1 cellular context compared by ENCODE assay signal in the genomic region with DNA sequence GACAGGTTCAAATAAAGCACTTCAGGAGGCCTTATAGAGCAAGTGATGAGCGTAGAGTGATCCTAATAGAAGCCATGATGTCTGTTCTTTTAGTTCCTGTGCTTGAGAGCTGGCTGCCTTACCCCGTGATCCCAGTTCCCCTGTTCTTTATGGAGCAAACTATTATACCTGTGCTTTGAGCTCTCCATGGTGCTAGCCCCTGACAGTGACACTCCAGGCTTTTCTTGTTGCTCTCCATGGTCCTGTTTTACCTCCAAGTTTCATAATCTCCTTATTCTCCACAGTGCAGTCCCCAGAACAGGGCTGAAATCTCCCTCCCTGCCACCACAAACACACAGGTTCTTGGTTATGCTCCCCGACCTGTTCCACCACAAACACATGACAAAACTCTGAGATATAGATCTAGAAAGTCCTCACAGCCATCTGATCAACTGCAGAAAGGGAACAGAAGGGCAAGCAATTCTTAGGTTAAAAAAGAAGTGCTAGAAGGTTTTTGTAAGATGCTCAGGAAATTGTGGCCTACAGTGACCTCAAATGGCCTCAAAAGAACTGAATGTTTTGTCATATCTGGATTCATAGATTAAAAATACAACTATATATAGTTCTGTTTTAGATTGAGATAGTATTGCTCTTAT.
A peak's percentile ranks its signal among the peaks of the same experiment; 100 is the strongest.
TF ChIP-seq lines count a peak whose summit lies in the region.

No MANE protein-coding gene starts in this region.

TF ChIP-seq in HepG2, 621 proteins besides CTCF, POLR2A, EP300 and RAD21 (continued from another document and continues in another):
- TF ChIP-seq, protein P1, sequence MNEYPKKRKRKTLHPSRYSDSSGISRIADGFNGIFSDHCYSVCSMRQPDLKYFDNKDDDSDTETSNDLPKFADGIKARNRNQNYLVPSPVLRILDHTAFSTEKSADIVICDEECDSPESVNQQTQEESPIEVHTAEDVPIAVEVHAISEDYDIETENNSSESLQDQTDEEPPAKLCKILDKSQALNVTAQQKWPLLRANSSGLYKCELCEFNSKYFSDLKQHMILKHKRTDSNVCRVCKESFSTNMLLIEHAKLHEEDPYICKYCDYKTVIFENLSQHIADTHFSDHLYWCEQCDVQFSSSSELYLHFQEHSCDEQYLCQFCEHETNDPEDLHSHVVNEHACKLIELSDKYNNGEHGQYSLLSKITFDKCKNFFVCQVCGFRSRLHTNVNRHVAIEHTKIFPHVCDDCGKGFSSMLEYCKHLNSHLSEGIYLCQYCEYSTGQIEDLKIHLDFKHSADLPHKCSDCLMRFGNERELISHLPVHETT (CRISPR knock-in tag; conservative IDR thresholded peaks at IDR 0.05): peak; percentile 81; the same call in 1 of the 2 replicates
- TF ChIP-seq SRY (CRISPR knock-in tag; IDR thresholded peaks at IDR 0.05) (peak; percentile 93; the same call in 1 of the 2 replicates), TBP (CRISPR knock-in tag; IDR thresholded peaks at IDR 0.05) (no peak), ZNF180 (CRISPR knock-in tag; IDR thresholded peaks at IDR 0.05; ENCODE audit: borderline replicate concordance, low read depth) (no peak), BORCS8-MEF2B (CRISPR knock-in tag; IDR thresholded peaks at IDR 0.05) (peak; percentile 90), TEAD2 (CRISPR knock-in tag; IDR thresholded peaks at IDR 0.05) (peak; percentile 98), ZNF782 (CRISPR knock-in tag; IDR thresholded peaks at IDR 0.05; ENCODE audit: borderline replicate concordance) (0 out of 2 replicates have a peak, but pooled peaks have one; percentile 40), IRF2 (CRISPR knock-in tag; IDR thresholded peaks at IDR 0.05) (peak; percentile 85; the same call in 1 of the 2 replicates), ZNF20 (CRISPR knock-in tag; IDR thresholded peaks at IDR 0.05) (0 out of 2 replicates have a peak, but pooled peaks have one; percentile 78), ZBTB3 (CRISPR knock-in tag; IDR thresholded peaks at IDR 0.05; ENCODE audit: borderline replicate concordance, low read depth) (peak; percentile 64; the same call in 1 of the 2 replicates), SP5 (CRISPR knock-in tag; IDR thresholded peaks at IDR 0.05; ENCODE audit: borderline replicate concordance, low read depth) (peak; percentile 42; the same call in 1 of the 2 replicates), GABPA (IDR thresholded peaks at IDR 0.05; ENCODE audit: low read depth, low read length) (no peak), GABPA (CRISPR knock-in tag; IDR thresholded peaks at IDR 0.05; ENCODE audit: low read depth) (peak; percentile 54), RARG (CRISPR knock-in tag; IDR thresholded peaks at IDR 0.05; ENCODE audit: low read depth) (peak; percentile 90; the same call in 1 of the 2 replicates), TSC22D2 (CRISPR knock-in tag; IDR thresholded peaks at IDR 0.05; ENCODE audit: borderline replicate concordance) (peak; percentile 100), ZNF558 (CRISPR knock-in tag; IDR thresholded peaks at IDR 0.05; ENCODE audit: borderline replicate concordance) (peak; percentile 99; the same call in 1 of the 2 replicates), STAT5B (CRISPR knock-in tag; IDR thresholded peaks at IDR 0.05) (peak; percentile 99), REPIN1 (CRISPR knock-in tag; IDR thresholded peaks at IDR 0.05; ENCODE audit: borderline replicate concordance, low read depth) (peak; percentile 57; the same call in 1 of the 2 replicates), AHR (CRISPR knock-in tag; IDR thresholded peaks at IDR 0.05) (0 out of 2 replicates have a peak, but pooled peaks have one; percentile 57), MXI1 (IDR thresholded peaks at IDR 0.05; ENCODE audit: borderline replicate concordance, low read depth, low read length) (peak; percentile 55; the same call in 1 of the 3 replicates), CENPT (CRISPR knock-in tag; IDR thresholded peaks at IDR 0.05; ENCODE audit: low read depth) (0 out of 2 replicates have a peak, but pooled peaks have one; percentile 34), ATF7-NPFF (CRISPR knock-in tag; IDR thresholded peaks at IDR 0.05; ENCODE audit: low read depth) (peak; percentile 66; the same call in 1 of the 2 replicates), ZNF7 (CRISPR knock-in tag; IDR thresholded peaks at IDR 0.05) (peak; percentile 87), ZKSCAN8 (CRISPR knock-in tag; IDR thresholded peaks at IDR 0.05; ENCODE audit: borderline replicate concordance) (peak; percentile 94), TMF1 (CRISPR knock-in tag; IDR thresholded peaks at IDR 0.05; ENCODE audit: low read depth) (peak; percentile 81; the same call in 1 of the 2 replicates), TEAD3 (CRISPR knock-in tag; optimal IDR thresholded peaks at IDR 0.05; ENCODE audit: borderline replicate concordance) (peak; percentile 43), FOXA1 (IDR thresholded peaks at IDR 0.05) (no peak), FOXA1 (CRISPR knock-in tag; IDR thresholded peaks at IDR 0.05) (no peak), SOX5 (CRISPR knock-in tag; IDR thresholded peaks at IDR 0.05; ENCODE audit: borderline replicate concordance) (peak; percentile 72; the same call in 1 of the 2 replicates), SMAD9 (CRISPR knock-in tag; IDR thresholded peaks at IDR 0.05) (peak; percentile 89; the same call in 1 of the 2 replicates), ZKSCAN5 (CRISPR knock-in tag; IDR thresholded peaks at IDR 0.05) (0 out of 2 replicates have a peak, but pooled peaks have one; percentile 49), CBX5 (CRISPR knock-in tag; IDR thresholded peaks at IDR 0.05; ENCODE audit: borderline replicate concordance) (peak; percentile 56; the same call in 1 of the 2 replicates)
- TF ChIP-seq, protein P2, sequence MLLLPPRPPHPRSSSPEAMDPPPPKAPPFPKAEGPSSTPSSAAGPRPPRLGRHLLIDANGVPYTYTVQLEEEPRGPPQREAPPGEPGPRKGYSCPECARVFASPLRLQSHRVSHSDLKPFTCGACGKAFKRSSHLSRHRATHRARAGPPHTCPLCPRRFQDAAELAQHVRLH (CRISPR knock-in tag; IDR thresholded peaks at IDR 0.05; ENCODE audit: borderline replicate concordance, low read depth): peak; percentile 98
- TF ChIP-seq, protein P3, sequence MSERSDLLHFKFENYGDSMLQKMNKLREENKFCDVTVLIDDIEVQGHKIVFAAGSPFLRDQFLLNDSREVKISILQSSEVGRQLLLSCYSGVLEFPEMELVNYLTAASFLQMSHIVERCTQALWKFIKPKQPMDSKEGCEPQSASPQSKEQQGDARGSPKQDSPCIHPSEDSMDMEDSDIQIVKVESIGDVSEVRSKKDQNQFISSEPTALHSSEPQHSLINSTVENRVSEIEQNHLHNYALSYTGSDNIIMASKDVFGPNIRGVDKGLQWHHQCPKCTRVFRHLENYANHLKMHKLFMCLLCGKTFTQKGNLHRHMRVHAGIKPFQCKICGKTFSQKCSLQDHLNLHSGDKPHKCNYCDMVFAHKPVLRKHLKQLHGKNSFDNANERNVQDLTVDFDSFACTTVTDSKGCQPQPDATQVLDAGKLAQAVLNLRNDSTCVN (CRISPR knock-in tag; IDR thresholded peaks at IDR 0.05; ENCODE audit: borderline replicate concordance): peak; percentile 94
- TF ChIP-seq, protein P4, sequence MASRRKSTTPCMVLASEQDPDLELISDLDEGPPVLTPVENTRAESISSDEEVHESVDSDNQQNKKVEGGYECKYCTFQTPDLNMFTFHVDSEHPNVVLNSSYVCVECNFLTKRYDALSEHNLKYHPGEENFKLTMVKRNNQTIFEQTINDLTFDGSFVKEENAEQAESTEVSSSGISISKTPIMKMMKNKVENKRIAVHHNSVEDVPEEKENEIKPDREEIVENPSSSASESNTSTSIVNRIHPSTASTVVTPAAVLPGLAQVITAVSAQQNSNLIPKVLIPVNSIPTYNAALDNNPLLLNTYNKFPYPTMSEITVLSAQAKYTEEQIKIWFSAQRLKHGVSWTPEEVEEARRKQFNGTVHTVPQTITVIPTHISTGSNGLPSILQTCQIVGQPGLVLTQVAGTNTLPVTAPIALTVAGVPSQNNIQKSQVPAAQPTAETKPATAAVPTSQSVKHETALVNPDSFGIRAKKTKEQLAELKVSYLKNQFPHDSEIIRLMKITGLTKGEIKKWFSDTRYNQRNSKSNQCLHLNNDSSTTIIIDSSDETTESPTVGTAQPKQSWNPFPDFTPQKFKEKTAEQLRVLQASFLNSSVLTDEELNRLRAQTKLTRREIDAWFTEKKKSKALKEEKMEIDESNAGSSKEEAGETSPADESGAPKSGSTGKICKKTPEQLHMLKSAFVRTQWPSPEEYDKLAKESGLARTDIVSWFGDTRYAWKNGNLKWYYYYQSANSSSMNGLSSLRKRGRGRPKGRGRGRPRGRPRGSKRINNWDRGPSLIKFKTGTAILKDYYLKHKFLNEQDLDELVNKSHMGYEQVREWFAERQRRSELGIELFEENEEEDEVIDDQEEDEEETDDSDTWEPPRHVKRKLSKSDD (CRISPR knock-in tag; IDR thresholded peaks at IDR 0.05; ENCODE audit: low read depth): 0 out of 2 replicates have a peak, but pooled peaks have one; percentile 31
- TF ChIP-seq, protein P5, sequence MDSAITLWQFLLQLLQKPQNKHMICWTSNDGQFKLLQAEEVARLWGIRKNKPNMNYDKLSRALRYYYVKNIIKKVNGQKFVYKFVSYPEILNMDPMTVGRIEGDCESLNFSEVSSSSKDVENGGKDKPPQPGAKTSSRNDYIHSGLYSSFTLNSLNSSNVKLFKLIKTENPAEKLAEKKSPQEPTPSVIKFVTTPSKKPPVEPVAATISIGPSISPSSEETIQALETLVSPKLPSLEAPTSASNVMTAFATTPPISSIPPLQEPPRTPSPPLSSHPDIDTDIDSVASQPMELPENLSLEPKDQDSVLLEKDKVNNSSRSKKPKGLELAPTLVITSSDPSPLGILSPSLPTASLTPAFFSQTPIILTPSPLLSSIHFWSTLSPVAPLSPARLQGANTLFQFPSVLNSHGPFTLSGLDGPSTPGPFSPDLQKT (CRISPR knock-in tag; IDR thresholded peaks at IDR 0.05; ENCODE audit: borderline replicate concordance): peak; percentile 76; the same call in 1 of the 2 replicates
- TF ChIP-seq, protein P6, sequence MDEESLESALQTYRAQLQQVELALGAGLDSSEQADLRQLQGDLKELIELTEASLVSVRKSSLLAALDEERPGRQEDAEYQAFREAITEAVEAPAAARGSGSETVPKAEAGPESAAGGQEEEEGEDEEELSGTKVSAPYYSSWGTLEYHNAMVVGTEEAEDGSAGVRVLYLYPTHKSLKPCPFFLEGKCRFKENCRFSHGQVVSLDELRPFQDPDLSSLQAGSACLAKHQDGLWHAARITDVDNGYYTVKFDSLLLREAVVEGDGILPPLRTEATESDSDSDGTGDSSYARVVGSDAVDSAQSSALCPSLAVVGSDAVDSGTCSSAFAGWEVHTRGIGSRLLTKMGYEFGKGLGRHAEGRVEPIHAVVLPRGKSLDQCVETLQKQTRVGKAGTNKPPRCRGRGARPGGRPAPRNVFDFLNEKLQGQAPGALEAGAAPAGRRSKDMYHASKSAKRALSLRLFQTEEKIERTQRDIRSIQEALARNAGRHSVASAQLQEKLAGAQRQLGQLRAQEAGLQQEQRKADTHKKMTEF (CRISPR knock-in tag; IDR thresholded peaks at IDR 0.05): peak; percentile 63; the same call in 1 of the 2 replicates
- TF ChIP-seq, protein P7, sequence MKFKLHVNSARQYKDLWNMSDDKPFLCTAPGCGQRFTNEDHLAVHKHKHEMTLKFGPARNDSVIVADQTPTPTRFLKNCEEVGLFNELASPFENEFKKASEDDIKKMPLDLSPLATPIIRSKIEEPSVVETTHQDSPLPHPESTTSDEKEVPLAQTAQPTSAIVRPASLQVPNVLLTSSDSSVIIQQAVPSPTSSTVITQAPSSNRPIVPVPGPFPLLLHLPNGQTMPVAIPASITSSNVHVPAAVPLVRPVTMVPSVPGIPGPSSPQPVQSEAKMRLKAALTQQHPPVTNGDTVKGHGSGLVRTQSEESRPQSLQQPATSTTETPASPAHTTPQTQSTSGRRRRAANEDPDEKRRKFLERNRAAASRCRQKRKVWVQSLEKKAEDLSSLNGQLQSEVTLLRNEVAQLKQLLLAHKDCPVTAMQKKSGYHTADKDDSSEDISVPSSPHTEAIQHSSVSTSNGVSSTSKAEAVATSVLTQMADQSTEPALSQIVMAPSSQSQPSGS (CRISPR knock-in tag; IDR thresholded peaks at IDR 0.05): peak; percentile 86
- TF ChIP-seq, protein P8, sequence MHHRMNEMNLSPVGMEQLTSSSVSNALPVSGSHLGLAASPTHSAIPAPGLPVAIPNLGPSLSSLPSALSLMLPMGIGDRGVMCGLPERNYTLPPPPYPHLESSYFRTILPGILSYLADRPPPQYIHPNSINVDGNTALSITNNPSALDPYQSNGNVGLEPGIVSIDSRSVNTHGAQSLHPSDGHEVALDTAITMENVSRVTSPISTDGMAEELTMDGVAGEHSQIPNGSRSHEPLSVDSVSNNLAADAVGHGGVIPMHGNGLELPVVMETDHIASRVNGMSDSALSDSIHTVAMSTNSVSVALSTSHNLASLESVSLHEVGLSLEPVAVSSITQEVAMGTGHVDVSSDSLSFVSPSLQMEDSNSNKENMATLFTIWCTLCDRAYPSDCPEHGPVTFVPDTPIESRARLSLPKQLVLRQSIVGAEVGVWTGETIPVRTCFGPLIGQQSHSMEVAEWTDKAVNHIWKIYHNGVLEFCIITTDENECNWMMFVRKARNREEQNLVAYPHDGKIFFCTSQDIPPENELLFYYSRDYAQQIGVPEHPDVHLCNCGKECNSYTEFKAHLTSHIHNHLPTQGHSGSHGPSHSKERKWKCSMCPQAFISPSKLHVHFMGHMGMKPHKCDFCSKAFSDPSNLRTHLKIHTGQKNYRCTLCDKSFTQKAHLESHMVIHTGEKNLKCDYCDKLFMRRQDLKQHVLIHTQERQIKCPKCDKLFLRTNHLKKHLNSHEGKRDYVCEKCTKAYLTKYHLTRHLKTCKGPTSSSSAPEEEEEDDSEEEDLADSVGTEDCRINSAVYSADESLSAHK (CRISPR knock-in tag; IDR thresholded peaks at IDR 0.05; ENCODE audit: borderline replicate concordance): peak; percentile 94
- TF ChIP-seq, protein P9, sequence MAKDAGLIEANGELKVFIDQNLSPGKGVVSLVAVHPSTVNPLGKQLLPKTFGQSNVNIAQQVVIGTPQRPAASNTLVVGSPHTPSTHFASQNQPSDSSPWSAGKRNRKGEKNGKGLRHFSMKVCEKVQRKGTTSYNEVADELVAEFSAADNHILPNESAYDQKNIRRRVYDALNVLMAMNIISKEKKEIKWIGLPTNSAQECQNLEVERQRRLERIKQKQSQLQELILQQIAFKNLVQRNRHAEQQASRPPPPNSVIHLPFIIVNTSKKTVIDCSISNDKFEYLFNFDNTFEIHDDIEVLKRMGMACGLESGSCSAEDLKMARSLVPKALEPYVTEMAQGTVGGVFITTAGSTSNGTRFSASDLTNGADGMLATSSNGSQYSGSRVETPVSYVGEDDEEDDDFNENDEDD (CRISPR knock-in tag; IDR thresholded peaks at IDR 0.05; ENCODE audit: borderline replicate concordance): peak; percentile 29; the same call in 1 of the 2 replicates
- TF ChIP-seq, protein P10, sequence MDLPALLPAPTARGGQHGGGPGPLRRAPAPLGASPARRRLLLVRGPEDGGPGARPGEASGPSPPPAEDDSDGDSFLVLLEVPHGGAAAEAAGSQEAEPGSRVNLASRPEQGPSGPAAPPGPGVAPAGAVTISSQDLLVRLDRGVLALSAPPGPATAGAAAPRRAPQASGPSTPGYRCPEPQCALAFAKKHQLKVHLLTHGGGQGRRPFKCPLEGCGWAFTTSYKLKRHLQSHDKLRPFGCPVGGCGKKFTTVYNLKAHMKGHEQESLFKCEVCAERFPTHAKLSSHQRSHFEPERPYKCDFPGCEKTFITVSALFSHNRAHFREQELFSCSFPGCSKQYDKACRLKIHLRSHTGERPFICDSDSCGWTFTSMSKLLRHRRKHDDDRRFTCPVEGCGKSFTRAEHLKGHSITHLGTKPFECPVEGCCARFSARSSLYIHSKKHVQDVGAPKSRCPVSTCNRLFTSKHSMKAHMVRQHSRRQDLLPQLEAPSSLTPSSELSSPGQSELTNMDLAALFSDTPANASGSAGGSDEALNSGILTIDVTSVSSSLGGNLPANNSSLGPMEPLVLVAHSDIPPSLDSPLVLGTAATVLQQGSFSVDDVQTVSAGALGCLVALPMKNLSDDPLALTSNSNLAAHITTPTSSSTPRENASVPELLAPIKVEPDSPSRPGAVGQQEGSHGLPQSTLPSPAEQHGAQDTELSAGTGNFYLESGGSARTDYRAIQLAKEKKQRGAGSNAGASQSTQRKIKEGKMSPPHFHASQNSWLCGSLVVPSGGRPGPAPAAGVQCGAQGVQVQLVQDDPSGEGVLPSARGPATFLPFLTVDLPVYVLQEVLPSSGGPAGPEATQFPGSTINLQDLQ (CRISPR knock-in tag; IDR thresholded peaks at IDR 0.05): peak; percentile 79; the same call in 1 of the 2 replicates
